8 cellular contexts compared by ENCODE assay signal in the genomic region with DNA sequence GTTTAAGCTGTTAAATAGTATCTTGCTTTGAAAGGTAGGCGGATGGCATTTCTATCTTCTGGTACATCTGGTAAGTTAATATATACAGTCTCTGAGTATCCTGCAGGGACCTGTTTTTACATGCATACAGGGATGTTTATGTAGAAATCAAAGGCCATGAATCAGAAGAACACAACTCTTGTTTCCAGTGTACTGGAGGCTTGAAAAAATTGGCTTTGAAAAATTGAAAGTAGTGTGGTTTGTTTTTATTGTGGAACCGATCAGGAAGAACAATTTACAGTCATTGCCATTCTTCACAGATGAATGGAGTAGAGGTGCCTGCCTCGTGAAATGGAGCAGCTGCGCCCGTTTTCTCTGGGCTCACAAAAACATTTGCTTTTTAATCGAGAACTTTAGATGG.
DNase-seq lines count a peak whose midpoint lies in the region; ATAC-seq lines count a peak whose summit lies in the region.

No MANE protein-coding gene starts in this region.

- ATAC-seq in HG03135 (IDR thresholded peaks at IDR 0.05; ENCODE audit: unreplicated experiment) (no peak), GM21390 (IDR thresholded peaks at IDR 0.05; ENCODE audit: unreplicated experiment) (no peak)

- H3K4me3 ChIP-seq in skeletal muscle cell (ENCODE audit: low read depth, low read length) = peak overlapping the region; percentile 3

- DNase-seq in stimulated activated CD4-positive, alpha-beta T cell treated with anti-CD3 and anti-CD28 coated beads, Interleukin-4, amount 100 ng/mL, for 48 hours (ENCODE audit: low read depth in 2 of 2) = peak; percentile 3 to 12
- DNase-seq in stimulated activated CD4-positive, alpha-beta T cell treated with anti-CD3 and anti-CD28 coated beads, Interleukin-4, amount 100 ng/mL, for 24 hours = no peak
- DNase-seq in NCI-H128 (lab: John Stamatoyannopoulos, UW; ENCODE audit: unreplicated experiment) = peak; percentile 49
- peak; percentile 41 for DNase-seq in amniotic epithelial cell (ENCODE audit: low read depth)
- peak; percentile 43 for DNase-seq in skeletal muscle cell (ENCODE audit: low read depth)
- DNase-seq in CD1c-positive myeloid dendritic cell (ENCODE audit: extremely low spot score) = no peak

Comparison
In these comparisons a context has a peak if more than half of its experiments do, and no peak if none do; other contexts are left out.
1. DNase-seq: peak in stimulated activated CD4-positive, alpha-beta T cell treated with anti-CD3 and anti-CD28 coated beads, Interleukin-4, amount 100 ng/mL, for 48 hours (2 of 2), NCI-H128 (single experiment), amniotic epithelial cell (single experiment) and skeletal muscle cell (single experiment); none in stimulated activated CD4-positive, alpha-beta T cell treated with anti-CD3 and anti-CD28 coated beads, Interleukin-4, amount 100 ng/mL, for 24 hours (single experiment) and CD1c-positive myeloid dendritic cell (single experiment).